15 cellular contexts compared by ENCODE assay signal in the genomic region with DNA sequence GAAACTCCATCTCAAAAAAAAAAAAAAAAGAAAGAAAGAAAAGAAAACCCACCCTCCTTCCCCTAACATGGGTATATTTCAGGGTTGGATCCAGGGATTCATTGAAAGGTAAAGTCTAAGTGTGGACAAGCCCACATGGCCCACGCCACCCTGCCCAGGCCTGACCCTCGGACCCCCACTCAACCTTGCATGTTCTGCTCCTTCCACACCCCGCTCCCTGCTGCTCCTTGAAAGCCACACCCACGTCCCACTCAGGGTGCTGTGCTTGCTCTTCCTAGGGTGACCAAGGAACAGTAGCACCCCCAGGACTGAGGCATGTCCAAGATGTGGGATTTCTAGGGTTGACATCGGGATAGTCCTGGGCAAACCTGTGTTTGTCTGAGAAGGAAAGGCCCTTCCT.
DNase-seq lines count a peak whose midpoint lies in the region; FAIRE-seq and TF ChIP-seq lines count a peak whose summit lies in the region.
"Had no signal": no experiment of that assay in that cellular context is flagged by ENCODE, and none has a peak within 500 bp of the region (broad histone marks: within the 10 kb centered on the region; RNA-seq: fewer than 3 reads in every experiment).

No MANE protein-coding gene starts in this region.

- H3K9me3 ChIP-seq in Caco-2 (no peaks in the 10 kb centered on the region), H1 (ENCODE audit: insufficient read depth in 2 of 2, low read depth in 1 of 2, low read length in 1 of 2) (no peaks in the 10 kb centered on the region)
- H3K9me3 ChIP-seq: BLaER1 treated with 17β-estradiol and CSF1 and Interleukin-3, amounts not matched to agents 10 nM and 100 nM had no signal

- H4K20me1 ChIP-seq in H1 (replicated peaks in 1 of 2; ENCODE audit: control insufficient read depth in 1 of 2, insufficient read depth in 2 of 2, low read length in 2 of 2), result no peaks in the 10 kb centered on the region
- H4K20me1 ChIP-seq: BLaER1 treated with 17β-estradiol and CSF1 and Interleukin-3, amounts not matched to agents 10 nM and 100 nM had no signal

- peaks cover 16% of the 10 kb centered on the region for H3K36me3 Mint-ChIP-seq in Caco-2 (ENCODE audit: insufficient read depth, unreplicated experiment)
- H3K36me3 Mint-ChIP-seq in nephron progenitor cell (ENCODE audit: low read depth), result no peaks in the 10 kb centered on the region
- H3K36me3 Mint-ChIP-seq in progenitor cell of endocrine pancreas (ENCODE audit: insufficient read depth), result no peaks in the 10 kb centered on the region
- no peaks in the 10 kb centered on the region for H3K36me3 Mint-ChIP-seq in immature natural killer cell

- H4K91ac ChIP-seq in H1 (replicated peaks; ENCODE audit: insufficient read length, low read length), result no peak overlapping the region

- 0 out of 2 replicates have a peak overlapping the region, but pooled peaks have one; percentile 53 for H2AFZ ChIP-seq in H1 (ENCODE audit: low read length)

- no TSS peak for BruUV-seq in Caco-2 (replicated peaks; lab: Mats Ljungman, UMichigan)

- no peak for TF ChIP-seq POLR2A in H1 (IDR thresholded peaks at IDR 0.05; ENCODE audit: control extremely low read depth in 1 of 2, low read depth in 2 of 2, low read length in 2 of 2)

- no peak for TF ChIP-seq EP300 in H1 (IDR thresholded peaks at IDR 0.05; ENCODE audit: borderline replicate concordance in 1 of 2, low read depth in 2 of 2, low read length in 2 of 2)

- no peak overlapping the region for H3K18ac ChIP-seq in H1 (ENCODE audit: extremely low read depth, low read length)

- H3K27me3 Mint-ChIP-seq in Caco-2 (ENCODE audit: insufficient read depth, unreplicated experiment) (no peaks in the 10 kb centered on the region), nephron progenitor cell (ENCODE audit: low read depth, poor library complexity) (peaks cover 16% of the 10 kb centered on the region), progenitor cell of endocrine pancreas (peaks cover 74% of the 10 kb centered on the region), immature natural killer cell (ENCODE audit: low read depth in 3 of 3) (peaks cover 0 to 4% (median 0%) of the 10 kb centered on the region in 3 donors)

- H2BK20ac ChIP-seq in H1 (ENCODE audit: low read length), result no peak overlapping the region

- H3K27me3 ChIP-seq in Caco-2 (replicated peaks; ENCODE audit: control insufficient read depth, insufficient read depth, low read length) (no peaks in the 10 kb centered on the region), H1 (replicated peaks in 1 of 4; ENCODE audit: control insufficient read depth in 3 of 4, extremely low read depth in 1 of 4, insufficient read depth in 3 of 4, low read length in 3 of 4) (no peaks in the 10 kb centered on the region)
- H3K27me3 ChIP-seq: BLaER1 treated with 17β-estradiol and CSF1 and Interleukin-3, amounts not matched to agents 10 nM and 100 nM had no signal

- no peaks in the 10 kb centered on the region for H3K36me3 ChIP-seq in Caco-2 (ENCODE audit: control insufficient read depth, insufficient read depth, low read length)
- no peaks in the 10 kb centered on the region for H3K36me3 ChIP-seq in H1 (ENCODE audit: control insufficient read depth in 2 of 4, insufficient read depth in 4 of 4, low read length in 3 of 4)
- H3K36me3 ChIP-seq: BLaER1 treated with 17β-estradiol and CSF1 and Interleukin-3, amounts not matched to agents 10 nM and 100 nM had no signal

- no peak for TF ChIP-seq RAD21 in H1 (IDR thresholded peaks at IDR 0.05 in 1 of 2, conservative IDR thresholded peaks at IDR 0.05 in 1 of 2; ENCODE audit: low read depth in 2 of 2, low read length in 2 of 2)

- H3K23me2 ChIP-seq in H1 (ENCODE audit: low read depth, low read length), result no peaks in the 10 kb centered on the region

- no peak overlapping the region for H3K14ac ChIP-seq in H1 (ENCODE audit: insufficient read length)

- H4K8ac ChIP-seq in H1 (ENCODE audit: extremely low read depth, insufficient read depth, low read length), result no peak overlapping the region

- H3K56ac ChIP-seq in H1 (replicated peaks; ENCODE audit: insufficient read length, low read depth, low read length), result no peak overlapping the region

- H4K5ac ChIP-seq in H1 (ENCODE audit: insufficient read length, low read depth, low read length), result no peak overlapping the region

- H2BK5ac ChIP-seq in H1 (ENCODE audit: low read depth, low read length), result peak overlapping the region; percentile 18; the same call in 1 of the 2 replicates

- H3K4me2 ChIP-seq in H1 (ENCODE audit: insufficient read depth in 1 of 2, low read depth in 2 of 2, low read length in 2 of 2), result no peak overlapping the region; a peak in 1 of 4 replicates
- H3K4me2 ChIP-seq: BLaER1 treated with 17β-estradiol and CSF1 and Interleukin-3, amounts not matched to agents 10 nM and 100 nM had no signal

- H3K4me3 ChIP-seq in Caco-2 (ENCODE audit: low read depth, low read length), result no peak overlapping the region
- H3K4me3 ChIP-seq in H1 (ENCODE audit: extremely low read depth in 1 of 4, insufficient read depth in 2 of 4, low read depth in 3 of 4, low read length in 4 of 4), result no peak overlapping the region
- H3K4me3 ChIP-seq: BLaER1 treated with 17β-estradiol and CSF1 and Interleukin-3, amounts not matched to agents 10 nM and 100 nM; GM12878 had no signal

- no peak overlapping the region for H3K4ac ChIP-seq in H1 (replicated peaks; ENCODE audit: insufficient read length, low read depth, low read length)

- TF ChIP-seq CTCF in Caco-2 (IDR thresholded peaks at IDR 0.05; ENCODE audit: insufficient read depth in 1 of 2, low read depth in 1 of 2, low read length in 1 of 2, severe bottlenecking in 1 of 2, unreplicated experiment in 1 of 2), result no peak
- TF ChIP-seq CTCF in H1 (IDR thresholded peaks at IDR 0.05; ENCODE audit: control extremely low read depth in 1 of 3, insufficient read depth in 1 of 3, low read depth in 1 of 3, low read length in 3 of 3), result no peak
- TF ChIP-seq CTCF in nephron progenitor cell (IDR thresholded peaks at IDR 0.05), result no peak
- TF ChIP-seq CTCF in progenitor cell of endocrine pancreas (IDR thresholded peaks at IDR 0.05; ENCODE audit: unreplicated experiment), result no peak

- intact Hi-C loops in Caco-2 (cut with micrococcal nuclease; ENCODE audit: unreplicated experiment), result loop anchor here (2.0 to 5.0 kb wide), 3 partner anchors 100 to 625 kb away; no protein-coding TSS in a partner anchor

- POLR2A ChIA-PET in Caco-2 (lab: Charles Lee), result no interaction called here
- POLR2A ChIA-PET in H1 (lab: Charles Lee; ENCODE audit: partially characterized antibody), result no interaction called here
- POLR2A ChIA-PET in HEK293T (lab: Yijun Ruan, JAX), result no interaction called here

- H3K9me3 Mint-ChIP-seq in Caco-2 (ENCODE audit: unreplicated experiment) (no peaks in the 10 kb centered on the region), nephron progenitor cell (peaks cover 4% of the 10 kb centered on the region), progenitor cell of endocrine pancreas (ENCODE audit: low read depth) (no peaks in the 10 kb centered on the region), immature natural killer cell (peaks cover 0 to 1% (median 0%) of the 10 kb centered on the region in 6 donors)
- H3K9me3 Mint-ChIP-seq: CD4-positive, alpha-beta T cell had no signal

- no peak overlapping the region for H3K9ac ChIP-seq in H1 (replicated peaks in 1 of 4; ENCODE audit: extremely low read depth in 1 of 4, low read depth in 3 of 4, low read length in 3 of 4)
- H3K9ac ChIP-seq: BLaER1 treated with 17β-estradiol and CSF1 and Interleukin-3, amounts not matched to agents 10 nM and 100 nM had no signal

- no peak for FAIRE-seq in H1 (lab: Jason Lieb, UNC)
- FAIRE-seq: GM12878, GM18507 had no signal

- no peak for DNase-seq in Caco-2
- no peak for DNase-seq in H1 (ENCODE audit: low read depth in 1 of 2, low spot score in 2 of 2)
- no peak for DNase-seq in nephron progenitor cell
- no peak for DNase-seq in progenitor cell of endocrine pancreas (ENCODE audit: low spot score, unreplicated experiment)
- no peak for DNase-seq in immature natural killer cell
- DNase-seq in NCI-H2171 (lab: John Stamatoyannopoulos, UW), result no peak
- no peak for DNase-seq in HEK293T (ENCODE audit: extremely low spot score)
- DNase-seq: ACHN; CD4-positive, alpha-beta T cell; DMS79; H7 had no signal

- no peak overlapping the region for H3K27ac ChIP-seq in H1 (ENCODE audit: low read depth, low read length)
- H3K27ac ChIP-seq: BLaER1 treated with 17β-estradiol and CSF1 and Interleukin-3, amounts not matched to agents 10 nM and 100 nM; HL-60 had no signal

- H3K4me1 ChIP-seq in Caco-2 (peaks cover 55% of the 10 kb centered on the region), H1 (replicated peaks in 1 of 4; ENCODE audit: control insufficient read depth in 3 of 4, insufficient read depth in 4 of 4, low read length in 3 of 4) (peaks cover 0 to 7% (median 1%) of the 10 kb centered on the region in 4 experiments; a peak in 3 of 7 replicates)

- WGBS in H1 (ENCODE audit: extremely low coverage in 1 of 2, insufficient coverage in 1 of 2, insufficient read length in 1 of 2, insufficient replicate concordance in 2 of 2, low coverage in 1 of 2, low lambda C conversion rate in 2 of 2, missing lambda C conversion rate in 1 of 2), 2 experiments, result 90% methylated on average over 5 of the region's 5 CpGs; no CpG with 5 or more reads in 1 of the 2 experiments

- peak overlapping the region; percentile 40; the same call in 1 of the 2 replicates for H2BK12ac ChIP-seq in H1 (ENCODE audit: low read depth, low read length)

- no peak overlapping the region for H2BK120ac ChIP-seq in H1 (replicated peaks; ENCODE audit: low read depth, low read length)

- H3K23ac ChIP-seq in H1 (ENCODE audit: insufficient read length), result no peak overlapping the region

- H2AK5ac ChIP-seq in H1 (ENCODE audit: low read depth, low read length), result peak overlapping the region; percentile 17; the same call in 1 of the 2 replicates

- H2BK15ac ChIP-seq in H1 (ENCODE audit: low read length), result peak overlapping the region; percentile 48; the same call in 1 of the 2 replicates

- H3K79me2 ChIP-seq in H1 (ENCODE audit: control insufficient read depth in 1 of 2, insufficient read depth in 2 of 2, low read length in 2 of 2), result no peaks in the 10 kb centered on the region

- CTCF ChIA-PET in Caco-2 (lab: Charles Lee) (no interaction called here), H1 (lab: Charles Lee; ENCODE audit: partially characterized antibody) (interaction anchor here (1.2 kb wide), 1 partner anchor 31 kb away, joined by 5 read pairs; no protein-coding TSS in a partner anchor), HEK293T (lab: Yijun Ruan, JAX) (no interaction called here)

- peaks cover 61% of the 10 kb centered on the region for H3K4me1 Mint-ChIP-seq in Caco-2 (ENCODE audit: low read depth, unreplicated experiment)
- H3K4me1 Mint-ChIP-seq in nephron progenitor cell, result peaks cover 88% of the 10 kb centered on the region
- H3K4me1 Mint-ChIP-seq in progenitor cell of endocrine pancreas (ENCODE audit: low read depth), result peaks cover 34% of the 10 kb centered on the region
- no peaks in the 10 kb centered on the region for H3K4me1 Mint-ChIP-seq in immature natural killer cell

- H3K79me1 ChIP-seq in H1 (ENCODE audit: low read depth, low read length), result no peaks in the 10 kb centered on the region

- H3K27ac Mint-ChIP-seq in Caco-2 (ENCODE audit: unreplicated experiment), result no peak overlapping the region
- H3K27ac Mint-ChIP-seq in nephron progenitor cell, result peak overlapping the region; percentile 58
- peak overlapping the region; percentile 45 for H3K27ac Mint-ChIP-seq in progenitor cell of endocrine pancreas
- no peak overlapping the region for H3K27ac Mint-ChIP-seq in immature natural killer cell
- H3K27ac Mint-ChIP-seq: CD4-positive, alpha-beta T cell had no signal

- H3K4me3 Mint-ChIP-seq in Caco-2 (ENCODE audit: unreplicated experiment) (peak overlapping the region; percentile 50), nephron progenitor cell (no peak overlapping the region), progenitor cell of endocrine pancreas (ENCODE audit: low read depth) (no peak overlapping the region), immature natural killer cell (no peak overlapping the region)
- H3K4me3 Mint-ChIP-seq: CD4-positive, alpha-beta T cell had no signal

Comparison
In these comparisons a context has a peak if more than half of its experiments do, and no peak if none do; other contexts are left out.
1. H3K27ac Mint-ChIP-seq: peak in nephron progenitor cell (single experiment) and progenitor cell of endocrine pancreas (single experiment); none in Caco-2 (single experiment) and immature natural killer cell (0 of 6).